ENCODE assay signal across 8 cellular contexts in the genomic region with DNA sequence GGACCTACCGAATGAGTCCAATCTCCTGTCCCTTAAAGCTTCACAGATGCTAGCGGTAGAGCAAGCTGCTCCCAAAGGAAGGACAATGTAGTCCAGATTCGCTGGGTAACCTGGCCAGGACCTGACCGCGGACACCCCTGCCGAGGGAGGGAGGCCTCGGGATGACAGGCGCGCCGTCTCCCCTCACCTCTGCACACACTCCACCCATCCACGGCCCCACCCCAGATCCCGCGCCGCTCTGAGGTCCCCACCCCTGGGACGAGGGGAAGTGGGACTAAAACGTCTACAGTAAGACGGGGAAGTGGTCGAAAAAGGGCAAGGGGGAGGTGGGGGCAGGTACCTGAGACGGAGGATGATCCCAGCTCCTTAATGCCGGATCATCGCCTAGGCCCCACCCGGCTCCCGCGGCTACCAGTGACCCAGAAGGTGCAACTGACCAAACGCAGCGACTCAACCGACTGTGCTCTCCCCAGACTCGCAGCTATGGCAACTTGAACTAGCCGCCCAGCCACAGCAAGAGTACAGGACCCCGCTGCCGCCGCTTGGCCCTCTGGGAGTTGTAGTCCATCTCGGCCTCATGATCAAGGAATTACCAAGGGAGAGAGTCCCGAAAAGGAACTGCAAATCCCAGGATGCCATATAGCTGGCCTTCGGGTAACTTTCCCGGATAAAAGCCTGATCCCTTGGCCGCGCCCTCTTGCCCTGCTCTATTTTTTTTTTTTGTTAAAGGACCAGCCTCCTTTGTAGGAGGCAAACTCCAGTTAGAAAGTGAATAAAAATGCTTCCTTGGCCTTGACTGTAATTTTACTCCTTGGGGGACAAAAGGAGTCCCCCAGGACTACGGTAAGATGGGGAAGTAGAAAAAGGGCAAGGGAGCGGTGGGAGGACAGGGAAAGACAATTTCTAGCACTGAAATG. TPM values are rescaled to one million over a fixed set of nuclear protein-coding genes. Genes with fewer than 3 reads are reported as not detected.
A peak's percentile ranks its signal among the peaks of the same experiment; 100 is the strongest.
DNase-seq lines count a peak whose midpoint lies in the region; ATAC-seq lines count a peak whose summit lies in the region.

Gene CEP128 (minus strand): TSS at position 498 of the 917 bp plus-strand sequence.

- H3K4me3 Mint-ChIP-seq in effector memory CD8-positive, alpha-beta T cell = peak within 1 kb of the TSS; percentile 86 to 87
- peak within 1 kb of the TSS; percentile 90 for H3K4me3 Mint-ChIP-seq in memory B cell

- no peaks in the 10 kb centered on the region for H3K27me3 Mint-ChIP-seq in effector memory CD8-positive, alpha-beta T cell
- H3K27me3 Mint-ChIP-seq in memory B cell = peaks cover 1% of the 10 kb centered on the region

- no peaks in the 10 kb centered on the region for H3K9me3 Mint-ChIP-seq in effector memory CD8-positive, alpha-beta T cell
- H3K9me3 Mint-ChIP-seq in memory B cell = no peaks in the 10 kb centered on the region

- peak; percentile 93 for DNase-seq in COLO829 (ENCODE audit: low spot score)
- DNase-seq in HT-29 (ENCODE audit: low spot score) = peak; percentile 88
- DNase-seq in NOMO-1 treated with DMSO at 0.1 percent for 48 hours (lab: John Stamatoyannopoulos, UW; ENCODE audit: unreplicated experiment) = peak; percentile 96
- DNase-seq in activated CD8-positive, alpha-beta memory T cell treated with anti-CD3 and anti-CD28 coated beads for 4 hours (ENCODE audit: low read depth in 2 of 2) = peak; percentile 62 to 75
- peak; percentile 68 to 76 (median 68) for DNase-seq in effector memory CD8-positive, alpha-beta T cell
- peak; percentile 51 to 58 for DNase-seq in memory B cell (ENCODE audit: low spot score in 2 of 2)
- DNase-seq in stimulated activated CD8-positive, alpha-beta memory T cell treated with anti-CD3 and anti-CD28 coated beads, Interleukin-12 subunit alpha, Interleukin-12 subunit beta, amount 100 ng/mL, for 1 hour (ENCODE audit: low read depth) = peak; percentile 70

- H3K27ac Mint-ChIP-seq in effector memory CD8-positive, alpha-beta T cell = peak within 1 kb of the TSS; percentile 91 to 95
- peak within 1 kb of the TSS; percentile 58 for H3K27ac Mint-ChIP-seq in memory B cell

- peak; percentile 98 for ATAC-seq in GM21360 (IDR thresholded peaks at IDR 0.05; ENCODE audit: unreplicated experiment)
- peak; percentile 92 for ATAC-seq in effector memory CD8-positive, alpha-beta T cell (replicated peaks)
- ATAC-seq in memory B cell (ENCODE audit: low read depth) = peak; percentile 93

- H3K36me3 Mint-ChIP-seq in effector memory CD8-positive, alpha-beta T cell (ENCODE audit: insufficient read depth) = peaks cover 6% of the 10 kb centered on the region
- H3K36me3 Mint-ChIP-seq in memory B cell = no peaks in the 10 kb centered on the region

- H3K4me1 Mint-ChIP-seq in effector memory CD8-positive, alpha-beta T cell (ENCODE audit: low read depth in 2 of 2) = peaks cover 17 to 19% of the 10 kb centered on the region in 2 donors
- peaks cover 10% of the 10 kb centered on the region for H3K4me1 Mint-ChIP-seq in memory B cell

RNA-seq across cellular contexts. Expression of gene CEP128, which starts in this region (rescaled TPM):
- total RNA-seq in HT-29 (2014; rRNA removed; shearing (Covaris generic)) = 1.0 and 2.6 TPM in 2 replicates

Comparison
In these comparisons a context has a peak if more than half of its experiments do, and no peak if none do; other contexts are left out.
1. Peak in every context shown above with its lines: DNase-seq and ATAC-seq.